Comparison of ENCODE assay signal across 1 cellular context in genomic region chr1:37479255-37480124, GRCh38.
TF ChIP-seq lines count a peak whose summit lies in the region.

No MANE protein-coding gene starts in this region.

TF ChIP-seq in K562, 482 proteins besides CTCF, POLR2A, EP300 and RAD21 (continued from another document and continues in another):
- TF ChIP-seq IRF9 (tag; IDR thresholded peaks at IDR 0.05) (no peak), MTA1 (IDR thresholded peaks at IDR 0.05; ENCODE audit: borderline replicate concordance) (no peak), MXI1 (IDR thresholded peaks at IDR 0.05; ENCODE audit: low read depth, low read length) (peak; percentile 54; the same call in 1 of the 2 replicates), ZNF785 (CRISPR knock-in tag; IDR thresholded peaks at IDR 0.05) (no peak), ZNF217 (CRISPR knock-in tag; IDR thresholded peaks at IDR 0.05) (no peak), ZNF699 (CRISPR knock-in tag; IDR thresholded peaks at IDR 0.05; ENCODE audit: insufficient replicate concordance) (no peak), CBX1 (IDR thresholded peaks at IDR 0.05; ENCODE audit: low read depth) (no peak), ERF (CRISPR knock-in tag; IDR thresholded peaks at IDR 0.05) (0 out of 2 replicates have a peak, but pooled peaks have one; percentile 49), ZNF780A (CRISPR knock-in tag; IDR thresholded peaks at IDR 0.05) (no peak), MBD2 (IDR thresholded peaks at IDR 0.05; ENCODE audit: borderline replicate concordance, low read depth) (peak; percentile 33; the same call in 1 of the 2 replicates), SMARCA4 (IDR thresholded peaks at IDR 0.05) (peak; percentile 87), ZFX (CRISPR knock-in tag; IDR thresholded peaks at IDR 0.05) (peak; percentile 63), ZKSCAN3 (CRISPR knock-in tag; IDR thresholded peaks at IDR 0.05) (no peak), NFIC (IDR thresholded peaks at IDR 0.05) (peak; percentile 47; the same call in 1 of the 2 replicates), RBM34 (IDR thresholded peaks at IDR 0.05; ENCODE audit: borderline replicate concordance, insufficient read depth, low read length) (no peak), ETV6 (IDR thresholded peaks at IDR 0.05; ENCODE audit: borderline replicate concordance in 1 of 2, low read depth in 2 of 2, low read length in 1 of 2) (no peak), ETV6 (CRISPR knock-in tag; IDR thresholded peaks at IDR 0.05; ENCODE audit: borderline replicate concordance) (no peak), SMAD4 (CRISPR knock-in tag; conservative IDR thresholded peaks at IDR 0.05) (0 out of 2 replicates have a peak, but pooled peaks have one; percentile 64), ZBTB26 (CRISPR knock-in tag; IDR thresholded peaks at IDR 0.05) (no peak; the same call in 1 of the 2 replicates), POLR2G (IDR thresholded peaks at IDR 0.05; ENCODE audit: low read depth, low read length) (peak; percentile 70), GABPB1 (CRISPR knock-in tag; IDR thresholded peaks at IDR 0.05) (peak; percentile 44; the same call in 1 of the 2 replicates), LCOR (CRISPR knock-in tag; IDR thresholded peaks at IDR 0.05) (no peak), RBFOX2 (IDR thresholded peaks at IDR 0.05; ENCODE audit: low read depth, low read length) (peak; percentile 77), KHSRP (IDR thresholded peaks at IDR 0.05) (no peak), ZBED1 (IDR thresholded peaks at IDR 0.05) (peak; percentile 77; the same call in 1 of the 2 replicates), CAMTA2 (CRISPR knock-in tag; conservative IDR thresholded peaks at IDR 0.05) (no peak), NCOA4 (IDR thresholded peaks at IDR 0.05; ENCODE audit: partially characterized antibody) (no peak), HDAC3 (IDR thresholded peaks at IDR 0.05; ENCODE audit: borderline replicate concordance, partially characterized antibody) (no peak), MTF1 (CRISPR knock-in tag; IDR thresholded peaks at IDR 0.05; ENCODE audit: borderline replicate concordance) (no peak), EHMT2 (IDR thresholded peaks at IDR 0.05) (no peak), BRD4 (IDR thresholded peaks at IDR 0.05) (0 out of 2 replicates have a peak, but pooled peaks have one; percentile 38), PPARD (CRISPR knock-in tag; IDR thresholded peaks at IDR 0.05) (no peak), XRCC4 (IDR thresholded peaks at IDR 0.05; ENCODE audit: extremely low read depth, insufficient read depth, insufficient read length) (no peak), BRF1 (IDR thresholded peaks at IDR 0.05; ENCODE audit: borderline replicate concordance, extremely low read depth, insufficient read length) (no peak), HNRNPL (IDR thresholded peaks at IDR 0.05; ENCODE audit: low read depth, low read length) (no peak), KDM1A (IDR thresholded peaks at IDR 0.05) (peak in 1 of 2 experiments; percentile 77; a peak in 3 of 4 replicates), ZBTB8A (IDR thresholded peaks at IDR 0.05; ENCODE audit: partially characterized antibody) (no peak), HMG20B (CRISPR knock-in tag; IDR thresholded peaks at IDR 0.05) (no peak), KAT7 (CRISPR knock-in tag; IDR thresholded peaks at IDR 0.05; ENCODE audit: borderline replicate concordance) (peak; percentile 85; the same call in 1 of the 2 replicates), KDM4B (IDR thresholded peaks at IDR 0.05; ENCODE audit: borderline replicate concordance in 2 of 2, low read depth in 1 of 2) (no peak; a peak in 1 of 4 replicates), JUND (IDR thresholded peaks at IDR 0.05; ENCODE audit: borderline replicate concordance, low read depth, low read length) (peak; percentile 98), JUND (tag; IDR thresholded peaks at IDR 0.05; ENCODE audit: borderline replicate concordance, low read depth, low read length) (peak; percentile 93; the same call in 1 of the 3 replicates)
- TF ChIP-seq, protein P1, sequence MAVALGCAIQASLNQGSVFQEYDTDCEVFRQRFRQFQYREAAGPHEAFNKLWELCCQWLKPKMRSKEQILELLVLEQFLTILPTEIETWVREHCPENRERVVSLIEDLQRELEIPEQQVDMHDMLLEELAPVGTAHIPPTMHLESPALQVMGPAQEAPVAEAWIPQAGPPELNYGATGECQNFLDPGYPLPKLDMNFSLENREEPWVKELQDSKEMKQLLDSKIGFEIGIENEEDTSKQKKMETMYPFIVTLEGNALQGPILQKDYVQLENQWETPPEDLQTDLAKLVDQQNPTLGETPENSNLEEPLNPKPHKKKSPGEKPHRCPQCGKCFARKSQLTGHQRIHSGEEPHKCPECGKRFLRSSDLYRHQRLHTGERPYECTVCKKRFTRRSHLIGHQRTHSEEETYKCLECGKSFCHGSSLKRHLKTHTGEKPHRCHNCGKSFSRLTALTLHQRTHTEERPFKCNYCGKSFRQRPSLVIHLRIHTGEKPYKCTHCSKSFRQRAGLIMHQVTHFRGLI (CRISPR knock-in tag; IDR thresholded peaks at IDR 0.05): no peak
- TF ChIP-seq, protein P2, sequence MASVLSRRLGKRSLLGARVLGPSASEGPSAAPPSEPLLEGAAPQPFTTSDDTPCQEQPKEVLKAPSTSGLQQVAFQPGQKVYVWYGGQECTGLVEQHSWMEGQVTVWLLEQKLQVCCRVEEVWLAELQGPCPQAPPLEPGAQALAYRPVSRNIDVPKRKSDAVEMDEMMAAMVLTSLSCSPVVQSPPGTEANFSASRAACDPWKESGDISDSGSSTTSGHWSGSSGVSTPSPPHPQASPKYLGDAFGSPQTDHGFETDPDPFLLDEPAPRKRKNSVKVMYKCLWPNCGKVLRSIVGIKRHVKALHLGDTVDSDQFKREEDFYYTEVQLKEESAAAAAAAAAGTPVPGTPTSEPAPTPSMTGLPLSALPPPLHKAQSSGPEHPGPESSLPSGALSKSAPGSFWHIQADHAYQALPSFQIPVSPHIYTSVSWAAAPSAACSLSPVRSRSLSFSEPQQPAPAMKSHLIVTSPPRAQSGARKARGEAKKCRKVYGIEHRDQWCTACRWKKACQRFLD (CRISPR knock-in tag; IDR thresholded peaks at IDR 0.05): no peak; the same call in 1 of the 2 replicates
- TF ChIP-seq, protein P3, sequence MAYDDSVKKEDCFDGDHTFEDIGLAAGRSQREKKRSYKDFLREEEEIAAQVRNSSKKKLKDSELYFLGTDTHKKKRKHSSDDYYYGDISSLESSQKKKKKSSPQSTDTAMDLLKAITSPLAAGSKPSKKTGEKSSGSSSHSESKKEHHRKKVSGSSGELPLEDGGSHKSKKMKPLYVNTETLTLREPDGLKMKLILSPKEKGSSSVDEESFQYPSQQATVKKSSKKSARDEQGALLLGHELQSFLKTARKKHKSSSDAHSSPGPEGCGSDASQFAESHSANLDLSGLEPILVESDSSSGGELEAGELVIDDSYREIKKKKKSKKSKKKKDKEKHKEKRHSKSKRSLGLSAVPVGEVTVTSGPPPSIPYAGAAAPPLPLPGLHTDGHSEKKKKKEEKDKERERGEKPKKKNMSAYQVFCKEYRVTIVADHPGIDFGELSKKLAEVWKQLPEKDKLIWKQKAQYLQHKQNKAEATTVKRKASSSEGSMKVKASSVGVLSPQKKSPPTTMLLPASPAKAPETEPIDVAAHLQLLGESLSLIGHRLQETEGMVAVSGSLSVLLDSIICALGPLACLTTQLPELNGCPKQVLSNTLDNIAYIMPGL (CRISPR knock-in tag; IDR thresholded peaks at IDR 0.05): no peak
- TF ChIP-seq, protein P4, sequence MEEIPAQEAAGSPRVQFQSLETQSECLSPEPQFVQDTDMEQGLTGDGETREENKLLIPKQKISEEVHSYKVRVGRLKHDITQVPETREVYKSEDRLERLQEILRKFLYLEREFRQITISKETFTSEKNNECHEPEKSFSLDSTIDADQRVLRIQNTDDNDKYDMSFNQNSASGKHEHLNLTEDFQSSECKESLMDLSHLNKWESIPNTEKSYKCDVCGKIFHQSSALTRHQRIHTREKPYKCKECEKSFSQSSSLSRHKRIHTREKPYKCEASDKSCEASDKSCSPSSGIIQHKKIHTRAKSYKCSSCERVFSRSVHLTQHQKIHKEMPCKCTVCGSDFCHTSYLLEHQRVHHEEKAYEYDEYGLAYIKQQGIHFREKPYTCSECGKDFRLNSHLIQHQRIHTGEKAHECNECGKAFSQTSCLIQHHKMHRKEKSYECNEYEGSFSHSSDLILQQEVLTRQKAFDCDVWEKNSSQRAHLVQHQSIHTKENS (CRISPR knock-in tag; IDR thresholded peaks at IDR 0.05): no peak
- TF ChIP-seq, protein P5, sequence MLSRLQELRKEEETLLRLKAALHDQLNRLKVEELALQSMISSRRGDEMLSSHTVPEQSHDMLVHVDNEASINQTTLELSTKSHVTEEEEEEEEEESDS (CRISPR knock-in tag; IDR thresholded peaks at IDR 0.05): no peak
- TF ChIP-seq, protein P6, sequence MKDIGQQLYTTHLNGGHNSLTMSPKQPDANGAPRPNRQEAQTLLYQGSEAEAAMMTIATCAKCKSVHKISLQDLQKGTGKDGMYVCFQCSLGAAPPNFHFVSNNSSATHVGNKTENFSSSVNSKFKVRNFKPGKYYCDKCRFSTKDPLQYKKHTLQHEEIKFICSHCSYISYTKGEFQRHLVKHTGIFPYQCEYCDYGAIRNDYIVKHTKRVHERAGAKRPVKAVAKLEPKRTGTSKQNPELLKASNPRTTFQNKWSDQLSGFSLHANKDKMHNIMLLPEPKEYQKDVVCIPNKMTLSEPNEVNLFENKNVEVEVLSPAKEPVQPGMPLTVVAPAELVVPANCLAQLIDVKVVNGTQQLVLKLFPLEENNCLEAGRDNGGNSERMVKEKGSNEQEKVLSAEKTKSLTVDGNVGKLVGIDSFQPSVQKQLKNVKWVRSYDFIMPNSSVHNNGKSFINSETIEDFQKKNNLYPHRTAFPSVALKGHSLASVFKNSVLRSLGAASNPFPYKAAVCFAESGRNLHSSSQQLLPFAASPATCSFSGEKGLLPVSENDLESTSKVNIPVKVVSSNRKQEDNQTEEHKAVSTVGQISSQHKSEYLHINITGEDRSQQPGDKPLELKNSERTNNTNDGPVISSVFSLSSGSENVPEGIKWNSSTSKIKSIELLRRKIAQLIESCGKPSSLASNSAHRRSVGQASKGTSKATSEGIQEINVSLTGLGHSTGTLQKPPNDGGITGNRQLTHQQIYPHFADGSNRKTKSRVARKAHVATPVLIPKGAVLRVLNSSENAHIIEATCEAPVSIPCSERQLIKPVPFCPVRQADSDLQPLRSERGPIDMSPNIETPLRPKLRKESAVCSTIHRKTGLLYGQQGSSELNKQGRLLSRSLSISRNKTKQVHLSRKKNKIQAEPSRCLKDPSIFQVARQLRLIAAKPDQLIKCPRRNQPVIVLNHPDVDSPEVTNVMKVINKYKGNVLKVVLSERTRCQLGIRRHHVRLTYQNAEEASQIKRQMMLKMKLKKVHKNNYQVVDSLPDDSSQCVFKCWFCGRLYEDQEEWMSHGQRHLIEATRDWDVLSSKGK (CRISPR knock-in tag; IDR thresholded peaks at IDR 0.05): no peak
- TF ChIP-seq, protein P7, sequence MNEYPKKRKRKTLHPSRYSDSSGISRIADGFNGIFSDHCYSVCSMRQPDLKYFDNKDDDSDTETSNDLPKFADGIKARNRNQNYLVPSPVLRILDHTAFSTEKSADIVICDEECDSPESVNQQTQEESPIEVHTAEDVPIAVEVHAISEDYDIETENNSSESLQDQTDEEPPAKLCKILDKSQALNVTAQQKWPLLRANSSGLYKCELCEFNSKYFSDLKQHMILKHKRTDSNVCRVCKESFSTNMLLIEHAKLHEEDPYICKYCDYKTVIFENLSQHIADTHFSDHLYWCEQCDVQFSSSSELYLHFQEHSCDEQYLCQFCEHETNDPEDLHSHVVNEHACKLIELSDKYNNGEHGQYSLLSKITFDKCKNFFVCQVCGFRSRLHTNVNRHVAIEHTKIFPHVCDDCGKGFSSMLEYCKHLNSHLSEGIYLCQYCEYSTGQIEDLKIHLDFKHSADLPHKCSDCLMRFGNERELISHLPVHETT (CRISPR knock-in tag; conservative IDR thresholded peaks at IDR 0.05 in 1 of 2, IDR thresholded peaks at IDR 0.05 in 1 of 2): no peak; a peak in 1 of 4 replicates
